ENCODE assay signal across 8 cellular contexts in the genomic region with DNA sequence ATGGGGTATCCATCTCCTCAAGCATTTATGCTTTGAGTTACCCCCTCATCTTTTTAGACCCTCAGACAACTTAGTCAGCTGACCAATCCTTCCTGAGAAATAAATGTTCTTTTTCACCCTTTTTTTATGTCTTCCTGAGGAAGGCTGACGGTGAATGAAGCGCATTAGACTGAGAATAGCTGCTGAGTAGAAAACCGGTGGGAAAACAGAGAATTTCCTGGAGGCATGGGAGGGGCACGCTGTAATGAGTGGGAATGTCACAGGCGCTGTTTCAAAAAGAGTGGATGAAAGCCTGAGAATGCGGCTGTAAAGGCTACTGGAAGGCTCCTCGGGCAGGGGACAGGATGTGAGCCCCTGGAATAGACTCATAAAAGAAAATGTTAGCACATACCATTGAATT. TPM values are rescaled to one million over a fixed set of nuclear protein-coding genes. Genes with fewer than 3 reads are reported as not detected.
DNase-seq lines count a peak whose midpoint lies in the region; ATAC-seq and TF ChIP-seq lines count a peak whose summit lies in the region.
"Not testable (repeated sequence)": the region's sequence is repeated elsewhere in the genome, so short reads cannot be mapped to it uniquely, and the experiment has no call there.

No MANE protein-coding gene starts in this region.

- not testable (repeated sequence) for H3K36me3 ChIP-seq in BLaER1; endodermal cell (ENCODE audit: control insufficient read depth, insufficient read depth, low read length); left lung; neuronal stem cell (replicated peaks in 1 of 2; ENCODE audit: control insufficient read depth in 2 of 2, insufficient read depth in 2 of 2, low read length in 2 of 2); subcutaneous abdominal adipose tissue (ENCODE audit: control insufficient read depth in 5 of 5, insufficient read depth in 5 of 5, low read length in 5 of 5)

- not testable (repeated sequence) for H3K27me3 ChIP-seq in BLaER1; HL-60 (ENCODE audit: insufficient read depth, poor library complexity, severe bottlenecking); endodermal cell (ENCODE audit: control insufficient read depth, insufficient read depth, low read length, poor library complexity, severe bottlenecking); left lung; neuronal stem cell (ENCODE audit: control insufficient read depth in 3 of 3, insufficient read depth in 3 of 3, low read depth in 1 of 3, low read length in 3 of 3); subcutaneous abdominal adipose tissue (ENCODE audit: control insufficient read depth in 5 of 5, insufficient read depth in 4 of 5, low read length in 5 of 5)

- intact Hi-C loops in left lung (cut with DNase I): not testable (repeated sequence)

- not testable (repeated sequence) for H4K20me1 ChIP-seq in BLaER1

- H3K27ac ChIP-seq in BLaER1 (peak overlapping the region; percentile 86), HL-60 (replicated peaks) (peak overlapping the region; percentile 60), left lung (peak overlapping the region; percentile 89 to 95), subcutaneous abdominal adipose tissue (ENCODE audit: low read depth, low read length) (peak overlapping the region; percentile 76)
- H3K27ac ChIP-seq in endodermal cell (ENCODE audit: low read depth, low read length); neuronal stem cell (replicated peaks; ENCODE audit: low read length): not testable (repeated sequence)

- H3K9me3 Mint-ChIP-seq in activated naive CD8-positive, alpha-beta T cell treated with anti-CD3 and anti-CD28 coated beads, Interleukin-2, amount 10 ng/mL, durations not matched to agents 7 days and 5 days; endodermal cell: not testable (repeated sequence)

- not testable (repeated sequence) for H2AK5ac ChIP-seq in neuronal stem cell (ENCODE audit: low read depth, low read length)

- DNase-seq in HL-60 (ENCODE audit: low read depth in 1 of 2, low spot score in 1 of 2); activated naive CD8-positive, alpha-beta T cell treated with anti-CD3 and anti-CD28 coated beads, Interleukin-2, amount 10 ng/mL, durations not matched to agents 7 days and 5 days; endodermal cell; left lung; neuronal stem cell (ENCODE audit: low spot score): not testable (repeated sequence)

- H2BK12ac ChIP-seq in neuronal stem cell (ENCODE audit: low read length): not testable (repeated sequence)

- peak overlapping the region; percentile 93 for H3K27ac Mint-ChIP-seq in activated naive CD8-positive, alpha-beta T cell treated with anti-CD3 and anti-CD28 coated beads, Interleukin-2, amount 10 ng/mL, durations not matched to agents 7 days and 5 days
- not testable (repeated sequence) for H3K27ac Mint-ChIP-seq in endodermal cell

- H3K4me3 ChIP-seq in BLaER1 (peak overlapping the region; percentile 70), WI38 (ENCODE audit: low read depth, low read length) (peak overlapping the region; percentile 56), left lung (peak overlapping the region in 1 of 2 donors; percentile 55), subcutaneous abdominal adipose tissue (ENCODE audit: low read depth in 1 of 5, low read length in 5 of 5) (peak overlapping the region in 3 of 5 donors; percentile 66 to 73 (median 67))
- H3K4me3 ChIP-seq in HL-60 (replicated peaks; ENCODE audit: insufficient read depth, low read length); endodermal cell (ENCODE audit: low read length); neuronal stem cell (ENCODE audit: low read length in 2 of 2): not testable (repeated sequence)

- H3K36me3 Mint-ChIP-seq in activated naive CD8-positive, alpha-beta T cell treated with anti-CD3 and anti-CD28 coated beads, Interleukin-2, amount 10 ng/mL, durations not matched to agents 7 days and 5 days: peaks cover 21% of the 10 kb centered on the region
- not testable (repeated sequence) for H3K36me3 Mint-ChIP-seq in endodermal cell (ENCODE audit: low read depth)

- not testable (repeated sequence) for H4K8ac ChIP-seq in neuronal stem cell (ENCODE audit: low read depth, low read length)

- H3K79me1 ChIP-seq in neuronal stem cell (ENCODE audit: low read depth, low read length): not testable (repeated sequence)

- not testable (repeated sequence) for H3K18ac ChIP-seq in neuronal stem cell (ENCODE audit: low read length)

- H3K4me1 ChIP-seq in BLaER1 (peaks cover 91% of the 10 kb centered on the region), left lung (peaks cover 5 to 40% of the 10 kb centered on the region in 2 donors), subcutaneous abdominal adipose tissue (ENCODE audit: control insufficient read depth in 5 of 5, insufficient read depth in 5 of 5, low read length in 5 of 5) (peaks cover 0 to 23% (median 16%) of the 10 kb centered on the region in 5 donors)
- not testable (repeated sequence) for H3K4me1 ChIP-seq in endodermal cell (ENCODE audit: control insufficient read depth, insufficient read depth, low read length); neuronal stem cell (ENCODE audit: control insufficient read depth in 2 of 2, insufficient read depth in 1 of 2, low read depth in 1 of 2, low read length in 2 of 2)

- H3K4me1 Mint-ChIP-seq in activated naive CD8-positive, alpha-beta T cell treated with anti-CD3 and anti-CD28 coated beads, Interleukin-2, amount 10 ng/mL, durations not matched to agents 7 days and 5 days: peaks cover 29% of the 10 kb centered on the region
- H3K4me1 Mint-ChIP-seq in endodermal cell: peaks cover 26% of the 10 kb centered on the region

- H3K4me2 ChIP-seq in BLaER1: peak overlapping the region; percentile 95
- H3K4me2 ChIP-seq in neuronal stem cell (ENCODE audit: insufficient read depth, low read length, poor library complexity, severe bottlenecking): not testable (repeated sequence)

- H3K4ac ChIP-seq in neuronal stem cell (ENCODE audit: low read length): not testable (repeated sequence)

- not testable (repeated sequence) for H3K23ac ChIP-seq in neuronal stem cell (ENCODE audit: low read depth, low read length, poor library complexity)

- H3K9ac ChIP-seq in BLaER1 (peak overlapping the region; percentile 81), endodermal cell (ENCODE audit: extremely low read depth, low read length, poor library complexity, severe bottlenecking) (peak overlapping the region; percentile 90), subcutaneous abdominal adipose tissue (ENCODE audit: low read length in 5 of 5) (peak overlapping the region in 1 of 5 donors; percentile 11)
- not testable (repeated sequence) for H3K9ac ChIP-seq in neuronal stem cell (ENCODE audit: low read depth, low read length, poor library complexity)

- not testable (repeated sequence) for ATAC-seq in activated naive CD8-positive, alpha-beta T cell treated with anti-CD3 and anti-CD28 coated beads, Interleukin-2, amount 10 ng/mL, durations not matched to agents 7 days and 5 days (ENCODE audit: low read depth); left lung

- H2AFZ ChIP-seq in neuronal stem cell (ENCODE audit: low read length): peak overlapping the region; percentile 94

- H2BK120ac ChIP-seq in neuronal stem cell (ENCODE audit: low read depth, low read length): not testable (repeated sequence)

- H2BK5ac ChIP-seq in neuronal stem cell (ENCODE audit: low read length): not testable (repeated sequence)

- peak overlapping the region; percentile 79 for H3K4me3 Mint-ChIP-seq in activated naive CD8-positive, alpha-beta T cell treated with anti-CD3 and anti-CD28 coated beads, Interleukin-2, amount 10 ng/mL, durations not matched to agents 7 days and 5 days
- peak overlapping the region; percentile 61 for H3K4me3 Mint-ChIP-seq in endodermal cell

- not testable (repeated sequence) for H2BK15ac ChIP-seq in neuronal stem cell (ENCODE audit: low read length)

- not testable (repeated sequence) for TF ChIP-seq CTCF in HL-60 (IDR thresholded peaks at IDR 0.05; ENCODE audit: insufficient read depth, low read length); WI38 (IDR thresholded peaks at IDR 0.05; ENCODE audit: low read depth, low read length); endodermal cell (conservative IDR thresholded peaks at IDR 0.05); left lung (IDR thresholded peaks at IDR 0.05)

- POLR2A ChIA-PET in activated naive CD8-positive, alpha-beta T cell treated with anti-CD3 and anti-CD28 coated beads, Interleukin-2, amount 10 ng/mL, durations not matched to agents 7 days and 5 days (lab: Charles Lee): interaction anchor here (0.7 to 19.1 kb wide), 7 partner anchors 11 to 109 kb away, joined by 3 to 761 read pairs (median 9); a partner anchor contains a TSS

- not testable (repeated sequence) for H3K14ac ChIP-seq in neuronal stem cell (ENCODE audit: low read length)

- not testable (repeated sequence) for H3K27me3 Mint-ChIP-seq in activated naive CD8-positive, alpha-beta T cell treated with anti-CD3 and anti-CD28 coated beads, Interleukin-2, amount 10 ng/mL, durations not matched to agents 7 days and 5 days; endodermal cell (ENCODE audit: insufficient read depth)

- H4K91ac ChIP-seq in neuronal stem cell (ENCODE audit: low read depth, low read length, poor library complexity): not testable (repeated sequence)

- H3K9me3 ChIP-seq in BLaER1; endodermal cell (ENCODE audit: control insufficient read depth, low read length); left lung; neuronal stem cell (replicated peaks in 1 of 2; ENCODE audit: control insufficient read depth in 2 of 2, insufficient read depth in 1 of 2, low read depth in 1 of 2, low read length in 2 of 2); subcutaneous abdominal adipose tissue (ENCODE audit: control insufficient read depth in 5 of 5, low read length in 5 of 5): not testable (repeated sequence)

- no CpG with 5 or more reads among the region's 7 CpGs for WGBS in endodermal cell (ENCODE audit: insufficient coverage in 1 of 2, insufficient read length in 1 of 2), 2 experiments
- no CpG with 5 or more reads among the region's 7 CpGs for WGBS in neuronal stem cell (ENCODE audit: extremely low coverage in 2 of 2, insufficient read length in 2 of 2, insufficient replicate concordance in 1 of 2), 2 donors

RNA-seq across cellular contexts. Expression of a gene that starts 35.8 kb away (rescaled TPM):
- total RNA-seq in activated naive CD8-positive, alpha-beta T cell treated with anti-CD3 and anti-CD28 coated beads, Interleukin-2, amount 10 ng/mL, durations not matched to agents 7 days and 5 days: 100 to 1,000 TPM; 219 to 224 TPM
- total RNA-seq in endodermal cell: 1,000 to 10,000 TPM; 1,330 to 2,480 TPM
- 758 TPM for polyA plus RNA-seq in endodermal cell (2013, experiment 1 of 2)
- polyA plus RNA-seq in endodermal cell (2013, experiment 2 of 2): 902 TPM
- 100 to 1,000 TPM in 1 of 2 donors, 10 to 100 TPM in 1; 83.2 to 149 TPM for total RNA-seq in left lung
- 103 TPM for polyA plus RNA-seq in neuronal stem cell (2013, experiment 1 of 2)
- polyA plus RNA-seq in neuronal stem cell (2013, experiment 2 of 2): 104 TPM

Comparison
In these comparisons a context has a peak if more than half of its experiments do, and no peak if none do; other contexts are left out.
1. RNA of a gene that starts 35.8 kb away (total RNA-seq): 1,330 to 2,480 TPM in endodermal cell; 219 to 224 TPM in activated naive CD8-positive, alpha-beta T cell treated with anti-CD3 and anti-CD28 coated beads, Interleukin-2, amount 10 ng/mL, durations not matched to agents 7 days and 5 days and 83.2 to 149 TPM in left lung; every median in the first group is over 4 times any median in the second.